8 cellular contexts compared by ENCODE assay signal in genomic region chr6:138499303-138499991, GRCh38. TPM values are rescaled to one million over a fixed set of nuclear protein-coding genes. Genes with fewer than 3 reads are reported as not detected.
A peak's percentile ranks its signal among the peaks of the same experiment; 100 is the strongest.
DNase-seq lines count a peak whose midpoint lies in the region; ATAC-seq and TF ChIP-seq lines count a peak whose summit lies in the region.

Gene NHSL1 (minus strand): TSS chr6:138499494. CDS start chr6:138499290, 204 bp downstream.

- peak within 1 kb of the TSS; percentile 1 for H2AFZ ChIP-seq in smooth muscle cell (ENCODE audit: low read depth)

- peak within 1 kb of the TSS; percentile 2 for H3K4me3 ChIP-seq in AG10803 (ENCODE audit: low read length)
- peak within 1 kb of the TSS; percentile 10; the same call in 1 of the 2 replicates for H3K4me3 ChIP-seq in iPS-18c (ENCODE audit: insufficient read depth, low read depth, low read length)
- peak within 1 kb of the TSS; percentile 42 for H3K4me3 ChIP-seq in smooth muscle cell

- H3K79me2 ChIP-seq in smooth muscle cell (ENCODE audit: low read depth) = peaks cover 25% of the 10 kb centered on the region

- peak within 1 kb of the TSS; percentile 58 for H3K4me2 ChIP-seq in smooth muscle cell

- H3K9me3 ChIP-seq in iPS-18c (ENCODE audit: control insufficient read depth, insufficient read depth, low read length) = no peaks in the 10 kb centered on the region
- H3K9me3 ChIP-seq in smooth muscle cell (replicated peaks; ENCODE audit: low read depth) = no peaks in the 10 kb centered on the region

- H3K9ac ChIP-seq in smooth muscle cell (ENCODE audit: low read depth) = peak within 1 kb of the TSS; percentile 20

- DNase-seq in AG10803 (ENCODE audit: low read depth) (peak; percentile 30), SW480 (ENCODE audit: low spot score) (peak; percentile 70), smooth muscle cell (lab: John Stamatoyannopoulos, UW; ENCODE audit: unreplicated experiment) (no peak), H4 (ENCODE audit: low spot score) (no peak), NCI-H774 (lab: John Stamatoyannopoulos, UW) (no peak)

- H3F3A ChIP-seq in smooth muscle cell (ENCODE audit: low read depth) = no peaks in the 10 kb centered on the region

- peak within 1 kb of the TSS; percentile 33 for H3K27ac ChIP-seq in smooth muscle cell (ENCODE audit: low read depth)

- 30% methylated on average over 8 of the region's 8 CpGs for WGBS in smooth muscle cell (ENCODE audit: low lambda C conversion rate)

- ATAC-seq in GM19328 (IDR thresholded peaks at IDR 0.05; ENCODE audit: unreplicated experiment) (peak; percentile 97), HG03342 (IDR thresholded peaks at IDR 0.05; ENCODE audit: unreplicated experiment) (peak; percentile 94)

- TF ChIP-seq CTCF in AG10803 (conservative IDR thresholded peaks at IDR 0.05; ENCODE audit: low read length) = no peak
- TF ChIP-seq CTCF in smooth muscle cell (IDR thresholded peaks at IDR 0.05; ENCODE audit: borderline replicate concordance, insufficient read depth, poor library complexity, severe bottlenecking) = no peak

- H3K27me3 ChIP-seq in smooth muscle cell (ENCODE audit: low read depth) = no peaks in the 10 kb centered on the region

- H3K4me1 ChIP-seq in smooth muscle cell (ENCODE audit: low read depth) = peaks cover 25% of the 10 kb centered on the region

- H4K20me1 ChIP-seq in smooth muscle cell (ENCODE audit: low read depth) = peaks cover 45% of the 10 kb centered on the region

- no peaks in the 10 kb centered on the region for H3K36me3 ChIP-seq in smooth muscle cell (ENCODE audit: low read depth)

RNA-seq across cellular contexts. Expression of gene NHSL1, which starts in this region (rescaled TPM):
- total RNA-seq in smooth muscle cell = 6.6 and 9.0 TPM in 2 replicates
- 7.2 and 13.3 TPM in 2 replicates for polyA plus RNA-seq in smooth muscle cell
- 3.1 and 4.4 TPM in 2 replicates for total RNA-seq in H4 (2014; rRNA removed; shearing (Covaris generic))

Comparison
In these comparisons a context has a peak if more than half of its experiments do, and no peak if none do; other contexts are left out.
1. DNase-seq: peak in AG10803 (single experiment) and SW480 (single experiment); none in smooth muscle cell (single experiment), H4 (single experiment) and NCI-H774 (single experiment).
2. Peak in every context shown above with its lines, with median percentiles within 50 percentile points of each other: H3K4me3 ChIP-seq.